In the genomic region with DNA sequence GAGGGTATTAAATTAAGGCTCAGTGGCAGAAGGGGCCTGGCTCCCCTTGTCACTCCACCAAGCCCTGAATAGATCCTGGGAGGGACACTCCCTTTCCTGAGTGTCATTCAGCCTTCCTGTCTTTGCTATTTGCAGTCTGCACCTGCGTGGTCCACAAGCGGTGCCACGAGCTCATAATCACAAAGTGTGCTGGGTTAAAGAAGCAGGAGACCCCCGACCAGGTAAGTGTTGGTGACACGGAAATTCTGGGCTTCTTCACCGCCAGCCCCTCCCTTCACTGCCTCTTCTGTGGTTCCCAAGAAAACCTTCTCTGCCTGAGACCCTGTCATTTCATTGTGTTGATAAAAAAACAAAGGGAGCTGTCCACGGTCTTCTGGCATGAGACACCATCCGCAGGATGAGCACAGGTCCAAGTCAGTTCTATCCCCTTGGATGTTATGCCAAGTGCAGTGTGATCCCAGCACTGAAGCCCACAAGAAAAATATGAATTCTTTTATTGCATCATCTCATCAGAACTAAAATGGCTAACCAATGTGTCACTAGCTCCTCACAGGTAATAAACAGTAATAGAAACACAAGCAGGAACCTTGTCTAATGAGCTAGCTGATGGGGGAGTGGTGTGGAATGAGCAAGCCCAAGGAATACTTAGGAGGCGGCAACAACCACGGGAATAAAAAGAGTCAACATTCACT, we compare ENCODE assay signal across 17 cellular contexts.
"Had no signal": no experiment of that assay in that cellular context is flagged by ENCODE, and none has a peak within 500 bp of the region (broad histone marks: within the 10 kb centered on the region; RNA-seq: fewer than 3 reads in every experiment).

No MANE protein-coding gene starts in this region.

- DNase-seq: activated effector memory CD4-positive, alpha-beta T cell treated with Interleukin-2 at 50 U/mL for 16 hours; activated T-cell treated with anti-CD3 and anti-CD28 coated beads, Interleukin-2, amount 50 U/mL, for 24 hours; amygdala; heart left ventricle; mucosa of descending colon; naive thymus-derived CD8-positive, alpha-beta T cell; thyroid gland had no signal

- H3K4me1 ChIP-seq: foreskin keratinocyte, right atrium auricular region, thyroid gland, vagina had no signal

- H3K36me3 ChIP-seq: neutrophil, right atrium auricular region, thyroid gland, vagina had no signal

- H3K9me3 Mint-ChIP-seq: activated naive CD4-positive, alpha-beta T cell treated with anti-CD3 and anti-CD28 coated beads, Interleukin-2, amount 50 U/mL, for 72 hours; activated T-cell treated with anti-CD3 and anti-CD28 coated beads, Interleukin-2, amount 50 U/mL, for 24 hours; brain; naive thymus-derived CD8-positive, alpha-beta T cell; stimulated activated effector memory CD8-positive, alpha-beta T cell treated with anti-CD3 and anti-CD28 coated beads, Interleukin-12 subunit alpha, Interleukin-12 subunit beta, amount 100 ng/mL, for 72 hours had no signal

- H3K4me3 ChIP-seq: heart left ventricle, mucosa of descending colon, right atrium auricular region, smooth muscle cell, thyroid gland, vagina had no signal

- H3K4me2 ChIP-seq: smooth muscle cell had no signal

- H3K4me3 Mint-ChIP-seq: activated T-cell treated with anti-CD3 and anti-CD28 coated beads, Interleukin-2, amount 50 U/mL, for 24 hours; brain; naive thymus-derived CD8-positive, alpha-beta T cell; stimulated activated effector memory CD8-positive, alpha-beta T cell treated with anti-CD3 and anti-CD28 coated beads, Interleukin-12 subunit alpha, Interleukin-12 subunit beta, amount 100 ng/mL, for 72 hours had no signal

- H3K9me3 ChIP-seq: heart left ventricle, mucosa of descending colon, neutrophil, right atrium auricular region, thyroid gland, vagina had no signal

- H3K36me3 Mint-ChIP-seq: activated naive CD4-positive, alpha-beta T cell treated with anti-CD3 and anti-CD28 coated beads, Interleukin-2, amount 50 U/mL, for 72 hours; stimulated activated effector memory CD8-positive, alpha-beta T cell treated with anti-CD3 and anti-CD28 coated beads, Interleukin-12 subunit alpha, Interleukin-12 subunit beta, amount 100 ng/mL, for 72 hours had no signal

- ATAC-seq: activated CD4-positive, CD25-positive, alpha-beta regulatory T cell treated with anti-CD3 and anti-CD28 coated beads, Interleukin-2, amount 50 U/mL, for 24 hours; activated naive CD4-positive, alpha-beta T cell treated with anti-CD3 and anti-CD28 coated beads, Interleukin-2, amount 50 U/mL, for 72 hours; foreskin keratinocyte; heart left ventricle; mucosa of descending colon; naive thymus-derived CD8-positive, alpha-beta T cell; stimulated activated effector memory CD8-positive, alpha-beta T cell treated with anti-CD3 and anti-CD28 coated beads, Interleukin-12 subunit alpha, Interleukin-12 subunit beta, amount 100 ng/mL, for 72 hours had no signal

- H3K27me3 Mint-ChIP-seq: activated T-cell treated with anti-CD3 and anti-CD28 coated beads, Interleukin-2, amount 50 U/mL, for 24 hours; naive thymus-derived CD8-positive, alpha-beta T cell had no signal

- H3K27ac Mint-ChIP-seq: activated T-cell treated with anti-CD3 and anti-CD28 coated beads, Interleukin-2, amount 50 U/mL, for 24 hours; brain; naive thymus-derived CD8-positive, alpha-beta T cell; stimulated activated effector memory CD8-positive, alpha-beta T cell treated with anti-CD3 and anti-CD28 coated beads, Interleukin-12 subunit alpha, Interleukin-12 subunit beta, amount 100 ng/mL, for 72 hours had no signal

- H3K27ac ChIP-seq: foreskin keratinocyte, heart left ventricle, neutrophil, right atrium auricular region, thyroid gland, vagina had no signal

- FAIRE-seq: endometrium had no signal

- H3K27me3 ChIP-seq: foreskin keratinocyte, heart left ventricle, neutrophil, right atrium auricular region, thyroid gland, vagina had no signal

- H3K4me1 Mint-ChIP-seq: brain; stimulated activated effector memory CD8-positive, alpha-beta T cell treated with anti-CD3 and anti-CD28 coated beads, Interleukin-12 subunit alpha, Interleukin-12 subunit beta, amount 100 ng/mL, for 72 hours had no signal
